ENCODE assay signal across 18 cellular contexts in genomic region chr9:84303061-84303460, GRCh38. TPM values are rescaled to one million over a fixed set of nuclear protein-coding genes. Genes with fewer than 3 reads are reported as not detected.
DNase-seq lines count a peak whose midpoint lies in the region; ATAC-seq and TF ChIP-seq lines count a peak whose summit lies in the region.
"Had no signal": no experiment of that assay in that cellular context is flagged by ENCODE, and none has a peak within 500 bp of the region (broad histone marks: within the 10 kb centered on the region; RNA-seq: fewer than 3 reads in every experiment).

No MANE protein-coding gene starts in this region.

- H3K4me1 ChIP-seq in IMR-90 (ENCODE audit: control insufficient read depth, insufficient read depth, low read length), result peaks cover 9% of the 10 kb centered on the region
- H3K4me1 ChIP-seq: A549, HAP-1 had no signal

- no peak overlapping the region for H2AK5ac ChIP-seq in IMR-90 (ENCODE audit: low read depth, low read length)

- H2BK5ac ChIP-seq in IMR-90 (ENCODE audit: low read depth, low read length, poor library complexity, severe bottlenecking), result no peak overlapping the region

- no peak overlapping the region for H2BK120ac ChIP-seq in IMR-90 (ENCODE audit: low read depth, low read length)

- BruUV-seq in IMR-90 (replicated peaks; lab: Mats Ljungman, UMichigan), result no TSS peak

- 0 out of 2 replicates have a peak overlapping the region, but pooled peaks have one; percentile 47 for H2BK20ac ChIP-seq in IMR-90 (ENCODE audit: low read depth, low read length)

- no peak for TF ChIP-seq POLR2A in IMR-90 (IDR thresholded peaks at IDR 0.05; ENCODE audit: low read depth, low read length)

- no peaks in the 10 kb centered on the region for H4K20me1 ChIP-seq in IMR-90 (ENCODE audit: insufficient read depth, low read length)

- no peak overlapping the region for H3K4ac ChIP-seq in IMR-90 (ENCODE audit: low read depth, low read length)

- H2AFZ ChIP-seq in IMR-90 (replicated peaks; ENCODE audit: low read length, poor library complexity), result no peak overlapping the region

- dilution Hi-C loops in IMR-90 (cut with HindIII; ENCODE audit: low sequenced_read_pairs, unreplicated experiment), result no loop called here

- no peak overlapping the region for H3K14ac ChIP-seq in IMR-90 (replicated peaks; ENCODE audit: low read depth, low read length)

- TF ChIP-seq CTCF in IMR-90 (conservative IDR thresholded peaks at IDR 0.05; ENCODE audit: low read depth, low read length) (no peak), epithelial cell of proximal tubule (conservative IDR thresholded peaks at IDR 0.05; ENCODE audit: low read depth, low read length) (no peak), GM10266 (IDR thresholded peaks at IDR 0.05; ENCODE audit: control insufficient read depth, insufficient read depth, low read depth, missing control alignments) (no peak)

- DNase-seq in ACHN, result peak; percentile 25
- no peak for DNase-seq in IMR-90
- DNase-seq in epithelial cell of proximal tubule (ENCODE audit: low read depth), result peak; percentile 71
- DNase-seq in GM10266 (ENCODE audit: extremely low spot score), result no peak
- no peak for DNase-seq in SHP77 (lab: John Stamatoyannopoulos, UW)
- DNase-seq: 8988T; C1 segment of cervical spinal cord; Calu3; CD4-positive, alpha-beta memory T cell; COR-L47; DMS53; DMS79 treated with DMSO at 0.1 percent for 48 hours; GOT3; HFFc6 had no signal

- H3K27me3 ChIP-seq in IMR-90 (ENCODE audit: control insufficient read depth, insufficient read depth, low read length), result no peaks in the 10 kb centered on the region

- H3K9ac ChIP-seq in IMR-90 (ENCODE audit: low read depth, low read length), result no peak overlapping the region

- H4K8ac ChIP-seq in IMR-90 (ENCODE audit: low read depth in 2 of 2, low read length in 2 of 2), result no peak overlapping the region

- H3K18ac ChIP-seq in IMR-90 (ENCODE audit: low read depth, low read length), result no peak overlapping the region

- no peaks in the 10 kb centered on the region for H3K79me1 ChIP-seq in IMR-90 (ENCODE audit: low read depth in 1 of 2, low read length in 2 of 2)

- no peak overlapping the region for H3K27ac ChIP-seq in IMR-90 (ENCODE audit: insufficient read depth, low read length)
- H3K27ac ChIP-seq: A549 had no signal

- no CpG with 5 or more reads among the region's 4 CpGs for WGBS in IMR-90 (ENCODE audit: extremely low coverage in 2 of 2, insufficient read length in 1 of 2), 2 experiments

- no peak overlapping the region for H4K5ac ChIP-seq in IMR-90 (ENCODE audit: low read depth, low read length)

- H2BK15ac ChIP-seq in IMR-90 (ENCODE audit: low read depth, low read length), result no peak overlapping the region

- H3K56ac ChIP-seq in IMR-90 (ENCODE audit: extremely low read depth, insufficient read depth, low read length), result no peak overlapping the region

- H3K36me3 ChIP-seq in IMR-90 (ENCODE audit: control insufficient read depth, insufficient read depth, low read length), result no peaks in the 10 kb centered on the region
- H3K36me3 ChIP-seq: HAP-1 had no signal

- H3K4me2 ChIP-seq in IMR-90 (ENCODE audit: low read depth, low read length), result no peak overlapping the region
- H3K4me2 ChIP-seq: A549 had no signal

- no peak overlapping the region for H4K91ac ChIP-seq in IMR-90 (ENCODE audit: insufficient read depth, low read depth, low read length)

- no peaks in the 10 kb centered on the region for H3K9me3 ChIP-seq in IMR-90 (ENCODE audit: control insufficient read depth, insufficient read depth, low read length)
- H3K9me3 ChIP-seq: A549, HAP-1 had no signal

- H3K23ac ChIP-seq in IMR-90 (ENCODE audit: low read depth, low read length), result no peak overlapping the region

- intact Hi-C loops in IMR-90 (cut with micrococcal nuclease), result loop anchor here (5.0 kb wide), 1 partner anchor 336 kb away; no protein-coding TSS in a partner anchor

- CTCF ChIA-PET in IMR-90 (lab: Yijun Ruan, JAX), result interaction anchor here (1.2 kb wide), 1 partner anchor 37 kb away, joined by 3 read pairs; no protein-coding TSS in a partner anchor

- no peak overlapping the region for H3K4me3 ChIP-seq in IMR-90 (ENCODE audit: insufficient read depth, low read depth, low read length)
- no peak overlapping the region for H3K4me3 ChIP-seq in epithelial cell of proximal tubule (ENCODE audit: low read depth, low read length)
- H3K4me3 ChIP-seq: A549, GM12878, HAP-1 had no signal

- H3K9me1 ChIP-seq in IMR-90 (ENCODE audit: insufficient read depth, low read length), result no peaks in the 10 kb centered on the region; the same call in 1 of the 2 replicates

- ATAC-seq in IMR-90 (ENCODE audit: low read depth) (no peak), GM19467 (IDR thresholded peaks at IDR 0.05; ENCODE audit: unreplicated experiment) (no peak)
- ATAC-seq: A549, GM12878 had no signal

- POLR2A ChIA-PET in IMR-90 (lab: Charles Lee; ENCODE audit: unreplicated experiment), result no interaction called here

- no peak for TF ChIP-seq RAD21 in IMR-90 (IDR thresholded peaks at IDR 0.05; ENCODE audit: low read length)

- H2AK9ac ChIP-seq in IMR-90 (replicated peaks; ENCODE audit: low read depth, low read length, poor library complexity), result no peak overlapping the region

- in situ Hi-C loops in ACHN (cut with HindIII; ENCODE audit: low pct_ligation_motif_present, low pct_unique_long_range_greater_than_20kb, low sequenced_read_pairs), result no loop called here
- in situ Hi-C loops in IMR-90 (cut with MboI; ENCODE audit: low sequenced_read_pairs), result no loop called here

TF ChIP-seq in IMR-90, 13 proteins besides CTCF, POLR2A, EP300 and RAD21:
- no peak for TF ChIP-seq ELK1 (IDR thresholded peaks at IDR 0.05; ENCODE audit: borderline replicate concordance, low read depth, low read length)

RNA-seq across cellular contexts. Expression of gene SLC28A3, which starts 37.5 kb away (rescaled TPM):
- total RNA-seq in IMR-90 (2012; rRNA removed) (1.9 and 2.2 TPM in 2 replicates), epithelial cell of proximal tubule (0.06 and 0.58 TPM in 2 replicates)
- polyA plus RNA-seq in IMR-90 (2012; rRNA removed), result 1.0 and 1.1 TPM in 2 replicates
- polyA plus RNA-seq in IMR-90 (2012; cell fraction: cytosol; rRNA removed), result 0.33 and 0.38 TPM in 2 replicates
- 0.27 and 1.1 TPM in 2 replicates for polyA plus RNA-seq in IMR-90 (2012; cell fraction: nucleus; rRNA removed; ENCODE audit: low replicate concordance)
- total RNA-seq: CD4-positive, alpha-beta memory T cell had no signal
- polyA plus RNA-seq: A549; CD4-positive, alpha-beta memory T cell had no signal

Comparison
In these comparisons a context has a peak if more than half of its experiments do, and no peak if none do; other contexts are left out.
1. DNase-seq: peak in ACHN (single experiment) and epithelial cell of proximal tubule (single experiment); none in IMR-90 (single experiment), GM10266 (single experiment) and SHP77 (0 of 2).